ENCODE assay signal across 17 cellular contexts in the genomic region with DNA sequence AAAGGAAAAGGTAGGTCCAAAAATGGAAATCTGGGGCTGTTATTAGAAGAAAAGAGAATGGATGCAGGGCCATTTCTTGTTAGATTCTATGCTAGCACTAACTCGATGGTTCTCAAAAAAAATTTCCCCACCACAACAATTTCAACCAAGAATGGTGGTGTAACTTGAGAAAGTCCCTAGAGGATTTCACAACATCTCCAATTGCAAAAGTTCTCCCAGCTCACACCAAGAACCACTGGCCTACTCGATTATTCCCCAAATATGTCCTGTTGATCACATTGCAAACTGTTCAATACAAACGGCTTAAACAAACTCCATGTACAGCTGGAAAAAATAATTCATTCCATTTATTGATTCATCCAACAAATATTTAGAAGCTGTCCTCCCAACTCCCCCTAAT. TPM values are rescaled to one million over a fixed set of nuclear protein-coding genes. Genes with fewer than 3 reads are reported as not detected.
DNase-seq lines count a peak whose midpoint lies in the region; ATAC-seq and TF ChIP-seq lines count a peak whose summit lies in the region.
"Had no signal": no experiment of that assay in that cellular context is flagged by ENCODE, and none has a peak within 500 bp of the region (broad histone marks: within the 10 kb centered on the region; RNA-seq: fewer than 3 reads in every experiment).

No MANE protein-coding gene starts in this region.

- intact Hi-C loops in natural killer cell (cut with micrococcal nuclease): no loop called here

- H3K79me2 ChIP-seq in Karpas-422 (ENCODE audit: low read length): no peaks in the 10 kb centered on the region

- H3K36me3 ChIP-seq in brain microvascular endothelial cell (replicated peaks): no peaks in the 10 kb centered on the region
- H3K36me3 ChIP-seq in Karpas-422 (ENCODE audit: insufficient read depth, low read length): no peaks in the 10 kb centered on the region
- H3K36me3 ChIP-seq: sigmoid colon had no signal

- H3K4me1 Mint-ChIP-seq in natural killer cell treated with Interleukin-12 subunit alpha and Interleukin-12 subunit beta and Interleukin-15 and Interleukin-18, amount 100 ng/mL, for 72 hours (ENCODE audit: low read depth in 2 of 2): peaks cover 31 to 32% of the 10 kb centered on the region in 2 donors
- H3K4me1 Mint-ChIP-seq in natural killer cell: peaks cover 5% of the 10 kb centered on the region in 2 donors
- H3K4me1 Mint-ChIP-seq: H9 had no signal

- peaks cover 0 to 17% of the 10 kb centered on the region in 2 donors for H3K27me3 Mint-ChIP-seq in natural killer cell treated with Interleukin-12 subunit alpha and Interleukin-12 subunit beta and Interleukin-15 and Interleukin-18, amount 100 ng/mL, for 72 hours
- peaks cover 9 to 15% of the 10 kb centered on the region in 2 donors for H3K27me3 Mint-ChIP-seq in natural killer cell (ENCODE audit: low read depth in 2 of 2)

- H3K9me2 ChIP-seq in Karpas-422 (replicated peaks; ENCODE audit: insufficient read depth, low read length): no peaks in the 10 kb centered on the region

- H3K9me3 Mint-ChIP-seq in natural killer cell treated with Interleukin-12 subunit alpha and Interleukin-12 subunit beta and Interleukin-15 and Interleukin-18, amount 100 ng/mL, for 72 hours: no peaks in the 10 kb centered on the region
- no peaks in the 10 kb centered on the region for H3K9me3 Mint-ChIP-seq in natural killer cell
- H3K9me3 Mint-ChIP-seq: H9 had no signal

- H4K20me1 ChIP-seq in Karpas-422 (ENCODE audit: insufficient read depth, low read depth, low read length): no peaks in the 10 kb centered on the region

- no peak overlapping the region for H3K4me2 ChIP-seq in Karpas-422 (ENCODE audit: low read depth, low read length, poor library complexity, severe bottlenecking)

- H3K27ac Mint-ChIP-seq in natural killer cell treated with Interleukin-12 subunit alpha and Interleukin-12 subunit beta and Interleukin-15 and Interleukin-18, amount 100 ng/mL, for 72 hours: peak overlapping the region; percentile 48 to 92
- H3K27ac Mint-ChIP-seq in natural killer cell: no peak overlapping the region
- H3K27ac Mint-ChIP-seq: H9, T-helper 17 cell had no signal

- H3K4me1 ChIP-seq in Karpas-422 (ENCODE audit: low read length): no peaks in the 10 kb centered on the region

- H3K27ac ChIP-seq in brain microvascular endothelial cell (no peak overlapping the region), Karpas-422 (ENCODE audit: low read length) (no peak overlapping the region)
- H3K27ac ChIP-seq: epithelial cell of prostate had no signal

- peak overlapping the region; percentile 53 for H3K4me3 Mint-ChIP-seq in natural killer cell treated with Interleukin-12 subunit alpha and Interleukin-12 subunit beta and Interleukin-15 and Interleukin-18, amount 100 ng/mL, for 72 hours
- no peak overlapping the region for H3K4me3 Mint-ChIP-seq in natural killer cell
- H3K4me3 Mint-ChIP-seq: H9, T-helper 17 cell had no signal

- no peak overlapping the region for H2AFZ ChIP-seq in Karpas-422 (ENCODE audit: low read length)

- H3K9me3 ChIP-seq in Karpas-422 (ENCODE audit: low read length): no peaks in the 10 kb centered on the region
- H3K9me3 ChIP-seq: sigmoid colon had no signal

- no peaks in the 10 kb centered on the region for H3K36me3 Mint-ChIP-seq in natural killer cell treated with Interleukin-12 subunit alpha and Interleukin-12 subunit beta and Interleukin-15 and Interleukin-18, amount 100 ng/mL, for 72 hours
- no peaks in the 10 kb centered on the region for H3K36me3 Mint-ChIP-seq in natural killer cell

- no peak overlapping the region for H3K9ac ChIP-seq in Karpas-422 (ENCODE audit: low read length)

- in situ Hi-C loops in brain microvascular endothelial cell (cut with HindIII; ENCODE audit: low pct_ligation_motif_present, low sequenced_read_pairs): no loop called here

- H3K27me3 ChIP-seq in brain microvascular endothelial cell (replicated peaks) (no peaks in the 10 kb centered on the region), Karpas-422 (ENCODE audit: low read length) (no peaks in the 10 kb centered on the region)
- H3K27me3 ChIP-seq: sigmoid colon had no signal

- no peak for TF ChIP-seq CTCF in natural killer cell (IDR thresholded peaks at IDR 0.05)
- TF ChIP-seq CTCF in brain microvascular endothelial cell (IDR thresholded peaks at IDR 0.05; ENCODE audit: low read depth, low read length, missing control alignments): no peak

- ATAC-seq in natural killer cell treated with Interleukin-12 subunit alpha and Interleukin-12 subunit beta and Interleukin-15 and Interleukin-18, amount 100 ng/mL, for 72 hours: peak in 1 of 2 donors; percentile 83
- no peak for ATAC-seq in natural killer cell
- no peak for ATAC-seq in HG03196 (IDR thresholded peaks at IDR 0.05; ENCODE audit: unreplicated experiment)
- ATAC-seq in HG02642 (IDR thresholded peaks at IDR 0.05; ENCODE audit: poor library complexity, unreplicated experiment): no peak
- ATAC-seq: T-helper 17 cell had no signal

- H3K4me3 ChIP-seq in brain microvascular endothelial cell (ENCODE audit: low read depth, low read length) (no peak overlapping the region), Karpas-422 (ENCODE audit: low read length) (no peak overlapping the region)
- H3K4me3 ChIP-seq: sigmoid colon had no signal

- DNase-seq in natural killer cell treated with Interleukin-12 subunit alpha and Interleukin-12 subunit beta and Interleukin-15 and Interleukin-18, amount 100 ng/mL, for 72 hours (ENCODE audit: low spot score): peak; percentile 67
- no peak for DNase-seq in natural killer cell
- peak; percentile 25 for DNase-seq in brain microvascular endothelial cell
- peak; percentile 54 for DNase-seq in medulla oblongata (ENCODE audit: extremely low spot score)
- no peak for DNase-seq in Karpas-422
- no peak for DNase-seq in NCI-H2029 (lab: John Stamatoyannopoulos, UW)
- DNase-seq: activated CD4-positive, alpha-beta T cell treated with anti-CD3 and anti-CD28 coated beads for 1 hour; H9; hippocampal formation; NCI-H1694 treated with DMSO at 0.1 percent for 48 hours; NCI-H524 treated with DMSO at 0.1 percent for 48 hours; sigmoid colon; stimulated activated naive CD4-positive, alpha-beta T cell; T-helper 17 cell had no signal

RNA-seq across cellular contexts. Expression of a gene that starts 19.1 kb away (rescaled TPM):
- total RNA-seq in natural killer cell treated with Interleukin-12 subunit alpha and Interleukin-12 subunit beta and Interleukin-15 and Interleukin-18, amount 100 ng/mL, for 72 hours: 1 to 10 TPM in 1 of 2 donors, not detected in 1; 1.2 TPM
- 1 to 10 TPM in 1 of 3 donors, not detected in 2; 4.0 TPM for total RNA-seq in natural killer cell
- total RNA-seq in Karpas-422 (2014; rRNA removed; shearing (Covaris generic); ENCODE audit: low replicate concordance): not detected in 2 replicates
- total RNA-seq: T-helper 17 cell had no signal

RNA-seq across cellular contexts. Expression of a gene that starts 19.6 kb away (rescaled TPM):
- total RNA-seq in natural killer cell treated with Interleukin-12 subunit alpha and Interleukin-12 subunit beta and Interleukin-15 and Interleukin-18, amount 100 ng/mL, for 72 hours: under 1 TPM in 1 of 2 donors, not detected in 1; 0.64 TPM
- total RNA-seq in natural killer cell: 1 to 10 TPM in 1 of 3 donors, not detected in 2; 2.0 TPM
- total RNA-seq in Karpas-422 (2014; rRNA removed; shearing (Covaris generic); ENCODE audit: low replicate concordance): not detected in 2 replicates
- total RNA-seq: H9 had no signal

RNA-seq across cellular contexts. Expression of a gene that starts 43.8 kb away (rescaled TPM):
- total RNA-seq in natural killer cell treated with Interleukin-12 subunit alpha and Interleukin-12 subunit beta and Interleukin-15 and Interleukin-18, amount 100 ng/mL, for 72 hours: 100 to 1,000 TPM in 1 of 2 donors, 10 to 100 TPM in 1; 75.5 to 136 TPM
- total RNA-seq in natural killer cell: 10 to 100 TPM; 29.2 to 64.1 (median 35.3) TPM
- not detected in 2 replicates for total RNA-seq in Karpas-422 (2014; rRNA removed; shearing (Covaris generic); ENCODE audit: low replicate concordance)
- total RNA-seq: H9 had no signal

Comparison
In these comparisons a context has a peak if more than half of its experiments do, and no peak if none do; other contexts are left out.
1. DNase-seq: peak in natural killer cell treated with Interleukin-12 subunit alpha and Interleukin-12 subunit beta and Interleukin-15 and Interleukin-18, amount 100 ng/mL, for 72 hours (single experiment), brain microvascular endothelial cell (single experiment) and medulla oblongata (single experiment); none in natural killer cell (single experiment), Karpas-422 (single experiment) and NCI-H2029 (single experiment).
2. H3K27ac Mint-ChIP-seq: peak in natural killer cell treated with Interleukin-12 subunit alpha and Interleukin-12 subunit beta and Interleukin-15 and Interleukin-18, amount 100 ng/mL, for 72 hours (2 of 2); none in natural killer cell (0 of 2).
3. RNA of a gene that starts 43.8 kb away (total RNA-seq): 75.5 to 136 TPM in natural killer cell treated with Interleukin-12 subunit alpha and Interleukin-12 subunit beta and Interleukin-15 and Interleukin-18, amount 100 ng/mL, for 72 hours and 29.2 to 64.1 TPM in natural killer cell; not detected in Karpas-422; every median in the first group is over 10 times any median in the second.